1 cellular context compared by ENCODE assay signal in the genomic region with DNA sequence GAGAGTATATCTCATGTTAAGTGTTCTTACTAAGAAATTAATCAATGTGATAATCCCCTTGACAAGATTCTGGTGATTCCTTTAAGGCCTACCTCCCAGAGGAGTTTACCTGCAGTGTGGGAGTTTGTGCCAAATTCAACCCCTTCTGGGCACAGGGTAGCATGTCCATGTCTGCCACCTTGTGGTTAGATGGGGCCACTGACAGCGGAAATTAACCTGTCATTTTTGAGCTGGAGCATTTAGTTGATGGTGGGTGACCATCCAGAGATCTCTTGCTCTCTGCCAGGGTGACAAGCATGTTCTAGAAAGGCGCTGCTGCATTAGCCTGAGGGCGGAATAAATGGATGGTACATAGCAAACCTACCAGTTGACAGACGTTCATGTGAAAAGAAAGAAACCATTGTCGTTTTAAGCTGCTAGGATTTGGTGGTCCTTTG.
TF ChIP-seq lines count a peak whose summit lies in the region.

No MANE protein-coding gene starts in this region.

TF ChIP-seq in K562, 482 proteins besides CTCF, POLR2A, EP300 and RAD21 (continued from another document):
- TF ChIP-seq, protein P1, sequence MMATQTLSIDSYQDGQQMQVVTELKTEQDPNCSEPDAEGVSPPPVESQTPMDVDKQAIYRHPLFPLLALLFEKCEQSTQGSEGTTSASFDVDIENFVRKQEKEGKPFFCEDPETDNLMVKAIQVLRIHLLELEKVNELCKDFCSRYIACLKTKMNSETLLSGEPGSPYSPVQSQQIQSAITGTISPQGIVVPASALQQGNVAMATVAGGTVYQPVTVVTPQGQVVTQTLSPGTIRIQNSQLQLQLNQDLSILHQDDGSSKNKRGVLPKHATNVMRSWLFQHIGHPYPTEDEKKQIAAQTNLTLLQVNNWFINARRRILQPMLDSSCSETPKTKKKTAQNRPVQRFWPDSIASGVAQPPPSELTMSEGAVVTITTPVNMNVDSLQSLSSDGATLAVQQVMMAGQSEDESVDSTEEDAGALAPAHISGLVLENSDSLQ (IDR thresholded peaks at IDR 0.05), result peak; percentile 48; the same call in 1 of the 2 replicates
- TF ChIP-seq STAG1 (CRISPR knock-in tag; IDR thresholded peaks at IDR 0.05; ENCODE audit: borderline replicate concordance) (peak; percentile 48; the same call in 1 of the 2 replicates), MAZ (CRISPR knock-in tag; conservative IDR thresholded peaks at IDR 0.05 in 1 of 2, IDR thresholded peaks at IDR 0.05 in 1 of 2) (0 out of 4 replicates have a peak, but pooled peaks of 1 of the 2 experiments have one; percentile 15), ATF7 (IDR thresholded peaks at IDR 0.05) (no peak), HNRNPUL1 (IDR thresholded peaks at IDR 0.05; ENCODE audit: low read length) (no peak), MYNN (IDR thresholded peaks at IDR 0.05) (0 out of 2 replicates have a peak, but pooled peaks have one; percentile 25), MYNN (CRISPR knock-in tag; IDR thresholded peaks at IDR 0.05) (no peak)
